ENCODE assay signal across 13 cellular contexts in the genomic region with DNA sequence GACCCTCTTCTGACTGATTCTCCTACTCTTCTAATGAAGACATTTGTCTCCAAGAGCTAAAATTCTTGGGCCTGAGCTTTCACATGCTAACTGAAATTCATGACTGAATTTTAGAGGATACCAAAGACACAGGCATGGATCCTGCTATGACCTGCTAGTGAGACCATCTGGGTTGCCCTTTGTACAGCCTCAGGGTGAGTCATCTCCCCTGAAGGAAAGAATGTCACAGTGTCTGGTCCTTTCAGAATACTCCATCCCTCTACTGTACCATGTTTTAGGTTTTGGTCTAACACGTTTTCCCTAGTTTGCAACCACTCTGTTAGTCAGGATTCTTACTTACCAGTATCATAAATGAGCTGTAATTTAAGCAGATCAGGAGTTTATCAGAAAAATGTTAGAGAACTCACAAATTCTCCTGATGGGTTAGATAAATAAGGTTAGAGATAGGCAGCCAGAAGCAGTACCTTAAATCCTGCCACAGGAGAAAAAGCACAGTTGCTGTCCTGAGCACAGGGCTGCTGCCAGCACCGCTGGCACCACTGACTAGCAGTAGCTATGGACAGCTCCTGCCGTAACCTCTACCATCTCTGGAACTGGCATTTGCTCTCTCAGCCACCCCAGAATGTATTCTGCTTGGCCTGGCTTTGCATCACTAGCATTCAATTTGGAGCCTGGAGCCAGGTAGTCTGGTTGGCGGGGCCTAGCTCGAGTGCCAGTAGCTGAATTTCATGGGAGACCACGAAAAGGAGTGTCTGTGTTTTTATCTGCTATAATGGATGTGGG.
DNase-seq lines count a peak whose midpoint lies in the region; ATAC-seq, FAIRE-seq and TF ChIP-seq lines count a peak whose summit lies in the region.
"Had no signal": no experiment of that assay in that cellular context is flagged by ENCODE, and none has a peak within 500 bp of the region (broad histone marks: within the 10 kb centered on the region; RNA-seq: fewer than 3 reads in every experiment).

No MANE protein-coding gene starts in this region.

- H3K4me2 ChIP-seq in PC-9, result peak overlapping the region; percentile 32

- BruUV-seq in PC-9 (replicated peaks; lab: Mats Ljungman, UMichigan), result no TSS peak

- 93 to 96% methylated on average over 6 of the region's 6 CpGs for WGBS in sigmoid colon, 2 donors

- H3K9me2 ChIP-seq in PC-9 (ENCODE audit: insufficient read depth), result no peaks in the 10 kb centered on the region

- H3K4me3 ChIP-seq in PC-9 (no peak overlapping the region), fibroblast of pulmonary artery (replicated peaks; ENCODE audit: low read depth, low read length) (no peak overlapping the region), sigmoid colon (no peak overlapping the region)
- H3K4me3 ChIP-seq: tibial artery had no signal

- FAIRE-seq in GM19239 (lab: Jason Lieb, UNC), result no peak

- no peak for ATAC-seq in HG02571 (IDR thresholded peaks at IDR 0.05; ENCODE audit: unreplicated experiment)
- no peak for ATAC-seq in HG03378 (IDR thresholded peaks at IDR 0.05; ENCODE audit: unreplicated experiment)

- POLR2A ChIA-PET in PC-9 (lab: Charles Lee; ENCODE audit: unreplicated experiment), result no interaction called here

- no peak overlapping the region for H2AFZ ChIP-seq in PC-9

- CTCF ChIA-PET in PC-9 (lab: Charles Lee), result no interaction called here

- H3K9me3 ChIP-seq in PC-9 (ENCODE audit: insufficient read depth, low read depth) (no peaks in the 10 kb centered on the region), sigmoid colon (no peaks in the 10 kb centered on the region)
- H3K9me3 ChIP-seq: tibial artery had no signal

- H3K36me3 ChIP-seq in PC-9 (ENCODE audit: low read depth) (peaks cover 19% of the 10 kb centered on the region), sigmoid colon (peaks cover 0 to 8% (median 0%) of the 10 kb centered on the region in 4 donors)

- DNase-seq in ELF-1 (ENCODE audit: low read depth, low spot score) (peak; percentile 18), PC-9 (peak; percentile 17 to 42), fibroblast of pulmonary artery (ENCODE audit: low read depth) (peak; percentile 30), sigmoid colon (no peak), NOMO-1 treated with DMSO at 0.1 percent for 48 hours (lab: John Stamatoyannopoulos, UW; ENCODE audit: unreplicated experiment) (no peak), GM19239 (ENCODE audit: insufficient read length, low spot score) (no peak)
- DNase-seq: activated T-cell treated with anti-CD3 and anti-CD28 coated beads, Interleukin-2, amount 50 U/mL, for 24 hours; NCI-H187; NK-92 treated with Interleukin-12 subunit alpha and Interleukin-12 subunit beta, amount 100 ng/mL, for 24 hours; retina; tibial artery had no signal

- intact Hi-C loops in PC-9 (cut with micrococcal nuclease; ENCODE audit: unreplicated experiment) (no loop called here), sigmoid colon (cut with DNase I) (no loop called here)

- H3F3A ChIP-seq in PC-9 (ENCODE audit: insufficient read depth, low read depth), result no peaks in the 10 kb centered on the region

- peaks cover 5% of the 10 kb centered on the region; the same call in 1 of the 2 replicates for H3K79me2 ChIP-seq in PC-9 (ENCODE audit: low read depth)

- no peak for TF ChIP-seq POLR2A in sigmoid colon (IDR thresholded peaks at IDR 0.05)

- H3K4me1 ChIP-seq in PC-9 (replicated peaks; ENCODE audit: insufficient read depth), result peaks cover 17% of the 10 kb centered on the region
- H3K4me1 ChIP-seq in sigmoid colon, result peaks cover 0 to 34% (median 22%) of the 10 kb centered on the region in 4 donors

- TF ChIP-seq CTCF in PC-9 (conservative IDR thresholded peaks at IDR 0.05) (no peak), fibroblast of pulmonary artery (IDR thresholded peaks at IDR 0.05; ENCODE audit: low read length, missing control alignments) (no peak), sigmoid colon (IDR thresholded peaks at IDR 0.05) (no peak)

- H3K27me3 ChIP-seq in PC-9 (ENCODE audit: insufficient read depth, low read depth) (no peaks in the 10 kb centered on the region), sigmoid colon (no peaks in the 10 kb centered on the region)
- H3K27me3 ChIP-seq: tibial artery had no signal

- no peak for TF ChIP-seq EP300 in sigmoid colon (IDR thresholded peaks at IDR 0.05)

- H3K27ac ChIP-seq in PC-9 (peak overlapping the region; percentile 17), sigmoid colon (peak overlapping the region in 3 of 4 donors; percentile 31 to 45 (median 37))
- H3K27ac ChIP-seq: tibial artery had no signal

- peaks cover 3% of the 10 kb centered on the region; the same call in 1 of the 2 replicates for H4K20me1 ChIP-seq in PC-9 (ENCODE audit: insufficient read depth)

Comparison
In these comparisons a context has a peak if more than half of its experiments do, and no peak if none do; other contexts are left out.
1. DNase-seq: peak in ELF-1 (single experiment), PC-9 (2 of 2) and fibroblast of pulmonary artery (single experiment); none in sigmoid colon (single experiment), NOMO-1 treated with DMSO at 0.1 percent for 48 hours (single experiment) and GM19239 (single experiment).